ENCODE assay signal across 10 cellular contexts in the genomic region with DNA sequence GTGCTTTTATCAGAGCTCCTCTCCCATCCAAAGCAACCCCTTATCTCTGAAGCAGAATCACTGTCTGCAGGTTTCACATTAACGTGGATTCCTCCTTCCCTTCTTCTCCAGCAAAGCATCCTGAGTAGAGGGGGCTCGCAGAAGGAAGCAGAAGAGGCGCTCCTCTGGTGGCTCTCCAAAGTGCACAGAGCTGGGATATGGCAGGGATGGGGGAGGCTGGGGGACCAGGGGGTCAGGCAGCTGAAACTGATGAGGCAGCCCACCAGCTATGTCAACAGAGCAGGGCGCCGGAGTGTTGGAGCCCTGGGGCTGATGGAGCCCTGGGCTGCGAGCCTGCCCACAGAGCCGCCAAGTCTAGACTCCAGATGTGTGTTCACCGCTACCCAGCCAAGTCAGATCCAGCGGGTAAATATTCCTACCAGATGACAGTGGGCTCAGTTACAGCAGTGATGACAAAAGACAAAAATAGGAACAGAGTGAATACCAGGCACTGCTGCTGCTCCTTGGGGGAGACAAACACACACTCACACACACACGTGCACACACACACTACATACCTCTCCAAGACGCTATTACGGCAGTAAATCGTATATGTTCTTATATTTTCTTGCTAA.
DNase-seq lines count a peak whose midpoint lies in the region; ATAC-seq and TF ChIP-seq lines count a peak whose summit lies in the region.
"Had no signal": no experiment of that assay in that cellular context is flagged by ENCODE, and none has a peak within 500 bp of the region (broad histone marks: within the 10 kb centered on the region; RNA-seq: fewer than 3 reads in every experiment).

No MANE protein-coding gene starts in this region.

- peak overlapping the region; percentile 67 to 90 for H3K27ac Mint-ChIP-seq in natural killer cell treated with Interleukin-12 subunit alpha and Interleukin-12 subunit beta and Interleukin-15 and Interleukin-18, amount 100 ng/mL, for 72 hours
- peak overlapping the region in 1 of 2 donors; percentile 70 for H3K27ac Mint-ChIP-seq in natural killer cell
- H3K27ac Mint-ChIP-seq: activated naive CD4-positive, alpha-beta T cell treated with anti-CD3 and anti-CD28 coated beads, Interleukin-2, amount 50 U/mL, for 72 hours; CD4-positive, CD25-positive, alpha-beta regulatory T cell had no signal

- no peaks in the 10 kb centered on the region for H3K36me3 Mint-ChIP-seq in natural killer cell treated with Interleukin-12 subunit alpha and Interleukin-12 subunit beta and Interleukin-15 and Interleukin-18, amount 100 ng/mL, for 72 hours
- no peaks in the 10 kb centered on the region for H3K36me3 Mint-ChIP-seq in natural killer cell
- H3K36me3 Mint-ChIP-seq: activated naive CD4-positive, alpha-beta T cell treated with anti-CD3 and anti-CD28 coated beads, Interleukin-2, amount 50 U/mL, for 72 hours; CD4-positive, CD25-positive, alpha-beta regulatory T cell had no signal

- no peak overlapping the region for H3K9ac ChIP-seq in colonic mucosa (ENCODE audit: low read depth in 2 of 2, low read length in 2 of 2)

- ATAC-seq in natural killer cell treated with Interleukin-12 subunit alpha and Interleukin-12 subunit beta and Interleukin-15 and Interleukin-18, amount 100 ng/mL, for 72 hours = no peak
- ATAC-seq in natural killer cell (no peak), GM21529 (IDR thresholded peaks at IDR 0.05; ENCODE audit: unreplicated experiment) (no peak), GM18502 (IDR thresholded peaks at IDR 0.05; ENCODE audit: poor library complexity, unreplicated experiment) (no peak)
- ATAC-seq: activated naive CD4-positive, alpha-beta T cell treated with anti-CD3 and anti-CD28 coated beads, Interleukin-2, amount 50 U/mL, for 72 hours had no signal

- intact Hi-C loops in natural killer cell (cut with micrococcal nuclease) = loop anchor here (10.0 kb wide), 1 partner anchor 681 kb away; a partner anchor contains a TSS
- intact Hi-C loops in colonic mucosa (cut with DNase I) = no loop called here

- no peak for TF ChIP-seq CTCF in natural killer cell (IDR thresholded peaks at IDR 0.05)
- no peak for TF ChIP-seq CTCF in colonic mucosa (IDR thresholded peaks at IDR 0.05)

- no peak overlapping the region for H3K4me3 ChIP-seq in colonic mucosa

- no peaks in the 10 kb centered on the region for H3K27me3 ChIP-seq in colonic mucosa

- no peak for DNase-seq in natural killer cell treated with Interleukin-12 subunit alpha and Interleukin-12 subunit beta and Interleukin-15 and Interleukin-18, amount 100 ng/mL, for 72 hours (ENCODE audit: low spot score)
- DNase-seq in natural killer cell (no peak), colonic mucosa (no peak), mucosa of gallbladder (ENCODE audit: low spot score) (peak; percentile 41), DMS53 (lab: John Stamatoyannopoulos, UW) (no peak)
- no peak for DNase-seq in activated CD4-positive, alpha-beta T cell treated with anti-CD3 and anti-CD28 coated beads for 4 hours
- DNase-seq: CD4-positive, CD25-positive, alpha-beta regulatory T cell had no signal

- H3K9me3 Mint-ChIP-seq in natural killer cell treated with Interleukin-12 subunit alpha and Interleukin-12 subunit beta and Interleukin-15 and Interleukin-18, amount 100 ng/mL, for 72 hours = no peaks in the 10 kb centered on the region
- no peaks in the 10 kb centered on the region for H3K9me3 Mint-ChIP-seq in natural killer cell

- H3K27me3 Mint-ChIP-seq in natural killer cell treated with Interleukin-12 subunit alpha and Interleukin-12 subunit beta and Interleukin-15 and Interleukin-18, amount 100 ng/mL, for 72 hours = no peaks in the 10 kb centered on the region
- no peaks in the 10 kb centered on the region for H3K27me3 Mint-ChIP-seq in natural killer cell (ENCODE audit: low read depth in 2 of 2)
- H3K27me3 Mint-ChIP-seq: CD4-positive, CD25-positive, alpha-beta regulatory T cell had no signal

- H3K36me3 ChIP-seq in colonic mucosa = no peaks in the 10 kb centered on the region

- no peaks in the 10 kb centered on the region for H3K4me1 ChIP-seq in colonic mucosa

- no peaks in the 10 kb centered on the region for H3K9me3 ChIP-seq in colonic mucosa

- peak overlapping the region; percentile 2 for H3K27ac ChIP-seq in colonic mucosa

- H3K4me1 Mint-ChIP-seq in natural killer cell treated with Interleukin-12 subunit alpha and Interleukin-12 subunit beta and Interleukin-15 and Interleukin-18, amount 100 ng/mL, for 72 hours (ENCODE audit: low read depth in 2 of 2) = peaks cover 18 to 27% of the 10 kb centered on the region in 2 donors
- H3K4me1 Mint-ChIP-seq in natural killer cell = peaks cover 13 to 30% of the 10 kb centered on the region in 2 donors

- peak overlapping the region; percentile 46 for H3K4me3 Mint-ChIP-seq in natural killer cell treated with Interleukin-12 subunit alpha and Interleukin-12 subunit beta and Interleukin-15 and Interleukin-18, amount 100 ng/mL, for 72 hours
- H3K4me3 Mint-ChIP-seq in natural killer cell = no peak overlapping the region
- H3K4me3 Mint-ChIP-seq: CD4-positive, CD25-positive, alpha-beta regulatory T cell had no signal
